28 cellular contexts compared by ENCODE assay signal in genomic region chr4:184558996-184559395, GRCh38.
DNase-seq lines count a peak whose midpoint lies in the region; ATAC-seq, FAIRE-seq and TF ChIP-seq lines count a peak whose summit lies in the region.
"Had no signal": no experiment of that assay in that cellular context is flagged by ENCODE, and none has a peak within 500 bp of the region (broad histone marks: within the 10 kb centered on the region; RNA-seq: fewer than 3 reads in every experiment).

No MANE protein-coding gene starts in this region.

- no peaks in the 10 kb centered on the region for H4K20me1 ChIP-seq in K562 (replicated peaks; ENCODE audit: control insufficient read depth, insufficient read depth, low read length)
- H4K20me1 ChIP-seq: BLaER1 had no signal

- H3K4me3 ChIP-seq in Jurkat, Clone E6-1 (ENCODE audit: low read length): no peak overlapping the region
- H3K4me3 ChIP-seq in K562: no peak overlapping the region
- no peak overlapping the region for H3K4me3 ChIP-seq in esophagus muscularis mucosa
- H3K4me3 ChIP-seq: BLaER1, GM12878 had no signal

- H3K36me3 Mint-ChIP-seq in activated T-helper 17 cell treated with anti-CD3 and anti-CD28 coated beads, Interleukin-2, amount 50 U/mL, for 72 hours (ENCODE audit: low read depth): no peaks in the 10 kb centered on the region
- H3K36me3 Mint-ChIP-seq: CD14-positive monocyte; CD4-positive, alpha-beta memory T cell; CD4-positive, CD25-positive, alpha-beta regulatory T cell; CD8-positive, alpha-beta memory T cell had no signal

- H3K9me1 ChIP-seq in K562 (ENCODE audit: control insufficient read depth, insufficient read depth, low read length): no peaks in the 10 kb centered on the region

- no peak for TF ChIP-seq RAD21 in K562 (CRISPR knock-in tag; conservative IDR thresholded peaks at IDR 0.05 in 1 of 2, IDR thresholded peaks at IDR 0.05 in 1 of 2)

- 36% methylated on average over 7 of the region's 7 CpGs for WGBS in K562 (ENCODE audit: insufficient coverage, low coverage, missing lambda C conversion rate)
- 77% methylated on average over 7 of the region's 7 CpGs for WGBS in esophagus muscularis mucosa

- no peaks in the 10 kb centered on the region for H3K9me3 ChIP-seq in K562 (replicated peaks; ENCODE audit: control insufficient read depth, insufficient read depth, low read depth, low read length)
- no peaks in the 10 kb centered on the region for H3K9me3 ChIP-seq in esophagus muscularis mucosa
- H3K9me3 ChIP-seq: BE2C, BLaER1 had no signal

- H3K27ac ChIP-seq in K562 (ENCODE audit: extremely low read depth, low read depth, low read length) (no peak overlapping the region), esophagus muscularis mucosa (replicated peaks in 1 of 4) (no peak overlapping the region)
- H3K27ac ChIP-seq: BLaER1 had no signal

- no peak for FAIRE-seq in K562 (lab: Jason Lieb, UNC)
- no peak for FAIRE-seq in HTR-8/SVneo (lab: Jason Lieb, UNC)
- FAIRE-seq in GM19239 (lab: Jason Lieb, UNC): no peak
- FAIRE-seq: GM12878, GM12892, GM18507 had no signal

- in situ Hi-C loops in K562 (cut with MboI): no loop called here

- H3K27me3 Mint-ChIP-seq in activated T-helper 17 cell treated with anti-CD3 and anti-CD28 coated beads, Interleukin-2, amount 50 U/mL, for 72 hours: no peaks in the 10 kb centered on the region
- H3K27me3 Mint-ChIP-seq: CD4-positive, alpha-beta memory T cell; CD4-positive, CD25-positive, alpha-beta regulatory T cell had no signal

- CTCF ChIA-PET in K562 (lab: Yijun Ruan, JAX; ENCODE audit: low intra/inter-chr PET ratio): no interaction called here

- H3K27ac Mint-ChIP-seq in activated T-helper 17 cell treated with anti-CD3 and anti-CD28 coated beads, Interleukin-2, amount 50 U/mL, for 72 hours: peak overlapping the region; percentile 3
- H3K27ac Mint-ChIP-seq: CD4-positive, CD25-positive, alpha-beta regulatory T cell had no signal

- no peak overlapping the region for H3K4me2 ChIP-seq in K562 (ENCODE audit: insufficient read depth, low read length)
- H3K4me2 ChIP-seq: BLaER1 had no signal

- no peaks in the 10 kb centered on the region for H3K9me3 Mint-ChIP-seq in activated T-helper 17 cell treated with anti-CD3 and anti-CD28 coated beads, Interleukin-2, amount 50 U/mL, for 72 hours
- H3K9me3 Mint-ChIP-seq: CD4-positive, alpha-beta memory T cell; CD8-positive, alpha-beta memory T cell had no signal

- no TSS peak for BruUV-seq in K562 (replicated peaks; lab: Mats Ljungman, UMichigan)

- H3K4me3 Mint-ChIP-seq in activated T-helper 17 cell treated with anti-CD3 and anti-CD28 coated beads, Interleukin-2, amount 50 U/mL, for 72 hours: no peak overlapping the region
- H3K4me3 Mint-ChIP-seq: CD14-positive monocyte; CD4-positive, alpha-beta memory T cell; CD4-positive, CD25-positive, alpha-beta regulatory T cell; CD8-positive, alpha-beta memory T cell had no signal

- TF ChIP-seq POLR2A in K562 (conservative IDR thresholded peaks at IDR 0.05) (no peak), esophagus muscularis mucosa (IDR thresholded peaks at IDR 0.05; ENCODE audit: low read depth) (no peak)

- H3K79me2 ChIP-seq in K562 (ENCODE audit: control insufficient read depth, insufficient read depth, low read length): no peaks in the 10 kb centered on the region

- POLR2A ChIA-PET in K562 (lab: Yijun Ruan, JAX): no interaction called here

- ATAC-seq in activated T-helper 17 cell treated with anti-CD3 and anti-CD28 coated beads, Interleukin-2, amount 50 U/mL, for 72 hours (replicated peaks): no peak
- no peak for ATAC-seq in K562
- no peak for ATAC-seq in GM21529 (IDR thresholded peaks at IDR 0.05; ENCODE audit: unreplicated experiment)
- ATAC-seq: GM12878 had no signal

- H3K4me1 ChIP-seq in K562 (replicated peaks in 1 of 2; ENCODE audit: control insufficient read depth in 2 of 2, insufficient read depth in 2 of 2, low read length in 2 of 2) (no peaks in the 10 kb centered on the region), esophagus muscularis mucosa (no peaks in the 10 kb centered on the region)
- H3K4me1 ChIP-seq: BE2C, BLaER1 had no signal

- peaks cover 3% of the 10 kb centered on the region for H3K4me1 Mint-ChIP-seq in activated T-helper 17 cell treated with anti-CD3 and anti-CD28 coated beads, Interleukin-2, amount 50 U/mL, for 72 hours
- H3K4me1 Mint-ChIP-seq: CD14-positive monocyte had no signal

- TF ChIP-seq EP300 in K562 (IDR thresholded peaks at IDR 0.05; ENCODE audit: low read length) (no peak), esophagus muscularis mucosa (IDR thresholded peaks at IDR 0.05) (no peak)

- intact Hi-C loops in K562 (cut with micrococcal nuclease): no loop called here
- intact Hi-C loops in esophagus muscularis mucosa (cut with DNase I): no loop called here

- peak; percentile 48 for DNase-seq in Jurkat, Clone E6-1 (ENCODE audit: low read depth, low spot score)
- DNase-seq in K562 (ENCODE audit: extremely low read depth in 1 of 4, low spot score in 3 of 4) (no peak), esophagus muscularis mucosa (ENCODE audit: extremely low spot score) (peak; percentile 60), GOT3 (lab: John Stamatoyannopoulos, UW) (no peak), HTR-8/SVneo (ENCODE audit: insufficient read length, low spot score) (no peak), GM19239 (ENCODE audit: insufficient read length, low spot score) (no peak)
- DNase-seq: 8988T; ACHN; BE2C; C1 segment of cervical spinal cord; CD4-positive, alpha-beta memory T cell; CD4-positive, CD25-positive, alpha-beta regulatory T cell; CD8-positive, alpha-beta memory T cell; COR-L47; DMS 273 treated with DMSO at 0.1 percent for 48 hours; DMS153; DMS53; DMS79; DND-41; EL; GDM1 had no signal

- H3K27me3 ChIP-seq in K562 (ENCODE audit: control insufficient read depth in 2 of 2, insufficient read depth in 2 of 2, low read length in 2 of 2) (peaks cover 0 to 2% of the 10 kb centered on the region in 2 experiments; a peak in 1 of 5 replicates), esophagus muscularis mucosa (no peaks in the 10 kb centered on the region)
- H3K27me3 ChIP-seq: BE2C, BLaER1 had no signal

- peak overlapping the region; percentile 55; the same call in 1 of the 2 replicates for H2AFZ ChIP-seq in K562 (ENCODE audit: low read depth, low read length)

- no peak overlapping the region for H3K9ac ChIP-seq in K562 (ENCODE audit: insufficient read depth in 1 of 2, low read depth in 2 of 2, low read length in 2 of 2)
- H3K9ac ChIP-seq: BLaER1 had no signal

- TF ChIP-seq CTCF in K562 (IDR thresholded peaks at IDR 0.05 in 2 of 3, conservative IDR thresholded peaks at IDR 0.05 in 1 of 3; ENCODE audit: insufficient read depth in 2 of 3, low read depth in 1 of 3, low read length in 3 of 3) (no peak), esophagus muscularis mucosa (IDR thresholded peaks at IDR 0.05) (no peak)

- H3K36me3 ChIP-seq in K562 (ENCODE audit: control insufficient read depth, insufficient read depth, low read length) (no peaks in the 10 kb centered on the region), esophagus muscularis mucosa (no peaks in the 10 kb centered on the region)
- H3K36me3 ChIP-seq: BE2C, BLaER1 had no signal

TF ChIP-seq in K562, 482 proteins besides CTCF, POLR2A, EP300 and RAD21:
- TF ChIP-seq USF2 (CRISPR knock-in tag; IDR thresholded peaks at IDR 0.05): no peak
- TF ChIP-seq ZNF551 (CRISPR knock-in tag; IDR thresholded peaks at IDR 0.05): no peak
- no peak for TF ChIP-seq ZKSCAN1 (IDR thresholded peaks at IDR 0.05; ENCODE audit: low read depth, low read length)
- TF ChIP-seq TFAM (CRISPR knock-in tag; conservative IDR thresholded peaks at IDR 0.05): no peak
- no peak for TF ChIP-seq TAF9B (IDR thresholded peaks at IDR 0.05; ENCODE audit: partially characterized antibody)

Comparison
In these comparisons a context has a peak if more than half of its experiments do, and no peak if none do; other contexts are left out.
1. DNase-seq: peak in Jurkat, Clone E6-1 (single experiment) and esophagus muscularis mucosa (single experiment); none in K562 (0 of 4), GOT3 (single experiment), HTR-8/SVneo (single experiment) and GM19239 (single experiment).